12 cellular contexts compared by ENCODE assay signal in genomic region chr17:81251943-81252301, GRCh38. TPM values are rescaled to one million over a fixed set of nuclear protein-coding genes. Genes with fewer than 3 reads are reported as not detected.
DNase-seq lines count a peak whose midpoint lies in the region; ATAC-seq, FAIRE-seq and TF ChIP-seq lines count a peak whose summit lies in the region.
"Had no signal": no experiment of that assay in that cellular context is flagged by ENCODE, and none has a peak within 500 bp of the region (broad histone marks: within the 10 kb centered on the region; RNA-seq: fewer than 3 reads in every experiment).

No MANE protein-coding gene starts in this region.

- no peak overlapping the region for H2BK5ac ChIP-seq in trophoblast cell (ENCODE audit: low read depth, low read length, poor library complexity)

- H2BK12ac ChIP-seq in trophoblast cell (ENCODE audit: low read length): no peak overlapping the region

- no peak overlapping the region for H3K18ac ChIP-seq in trophoblast cell (ENCODE audit: low read length)

- no peak overlapping the region for H3K4me2 ChIP-seq in trophoblast cell (ENCODE audit: low read length)

- no peak overlapping the region for H3K27ac ChIP-seq in HEK293 (ENCODE audit: extremely low read depth, low read depth, low read length)
- no peak overlapping the region for H3K27ac ChIP-seq in kidney (ENCODE audit: low read depth in 2 of 2, low read length in 2 of 2)
- H3K27ac ChIP-seq in trophoblast cell (ENCODE audit: low read depth, low read length): no peak overlapping the region
- no peak overlapping the region for H3K27ac ChIP-seq in effector memory CD4-positive, alpha-beta T cell (ENCODE audit: insufficient read depth, low read length, poor library complexity, severe bottlenecking)

- no peak for TF ChIP-seq CTCF in BE2C (IDR thresholded peaks at IDR 0.05; ENCODE audit: low read depth, low read length)
- no peak for TF ChIP-seq CTCF in HEK293 (tag by site-specific recombination; IDR thresholded peaks at IDR 0.05)
- TF ChIP-seq CTCF in kidney (IDR thresholded peaks at IDR 0.05; ENCODE audit: borderline replicate concordance, extremely low read depth, insufficient read depth): no peak

- intact Hi-C loops in kidney (cut with DNase I): loop anchor here (10.0 kb wide), 1 partner anchor 233 kb away; no protein-coding TSS in a partner anchor

- ATAC-seq in GM19351 (IDR thresholded peaks at IDR 0.05; ENCODE audit: unreplicated experiment) (no peak), GM19023 (IDR thresholded peaks at IDR 0.05; ENCODE audit: unreplicated experiment) (no peak)
- ATAC-seq: stimulated activated effector memory CD8-positive, alpha-beta T cell treated with anti-CD3 and anti-CD28 coated beads, Interleukin-12 subunit alpha, Interleukin-12 subunit beta, amount 100 ng/mL, for 72 hours had no signal

- no peaks in the 10 kb centered on the region for H3K36me3 ChIP-seq in BE2C
- peaks cover 0 to 46% of the 10 kb centered on the region in 2 experiments; a peak in 2 of 3 replicates for H3K36me3 ChIP-seq in HEK293 (ENCODE audit: control insufficient read depth in 2 of 2, insufficient read depth in 1 of 2, low read length in 2 of 2)
- peaks cover 4 to 13% of the 10 kb centered on the region in 2 donors for H3K36me3 ChIP-seq in kidney (ENCODE audit: control insufficient read depth in 1 of 2, insufficient read depth in 2 of 2, low read length in 2 of 2)
- peaks cover 29 to 45% of the 10 kb centered on the region in 2 experiments for H3K36me3 ChIP-seq in trophoblast cell (ENCODE audit: control insufficient read depth in 1 of 2, insufficient read depth in 2 of 2, low read length in 2 of 2)
- H3K36me3 ChIP-seq in effector memory CD4-positive, alpha-beta T cell (ENCODE audit: control insufficient read depth, insufficient read depth, low read length): peaks cover 47% of the 10 kb centered on the region

- H3K27me3 ChIP-seq in BE2C: no peaks in the 10 kb centered on the region
- no peaks in the 10 kb centered on the region for H3K27me3 ChIP-seq in trophoblast cell (ENCODE audit: insufficient read depth, low read length)
- no peaks in the 10 kb centered on the region for H3K27me3 ChIP-seq in effector memory CD4-positive, alpha-beta T cell (replicated peaks; ENCODE audit: control insufficient read depth, insufficient read depth, low read length, poor library complexity, severe bottlenecking)

- peaks cover 31% of the 10 kb centered on the region for H3K4me1 ChIP-seq in BE2C
- H3K4me1 ChIP-seq in HEK293 (ENCODE audit: control insufficient read depth, insufficient read depth, low read length): peaks cover 4% of the 10 kb centered on the region; the same call in 1 of the 2 replicates
- H3K4me1 ChIP-seq in kidney (ENCODE audit: control insufficient read depth in 1 of 2, insufficient read depth in 1 of 2, low read depth in 1 of 2, low read length in 2 of 2): peaks cover 12 to 17% of the 10 kb centered on the region in 2 donors
- H3K4me1 ChIP-seq in trophoblast cell (ENCODE audit: control insufficient read depth in 1 of 2, insufficient read depth in 2 of 2, low read length in 2 of 2): peaks cover 0 to 2% of the 10 kb centered on the region in 2 experiments
- no peaks in the 10 kb centered on the region for H3K4me1 ChIP-seq in effector memory CD4-positive, alpha-beta T cell (ENCODE audit: control insufficient read depth, insufficient read depth, low read length, poor library complexity, severe bottlenecking)

- no peaks in the 10 kb centered on the region for H3K9me3 ChIP-seq in BE2C
- H3K9me3 ChIP-seq in HEK293 (ENCODE audit: control insufficient read depth, insufficient read depth, low read depth, low read length): no peaks in the 10 kb centered on the region
- H3K9me3 ChIP-seq in kidney (ENCODE audit: control insufficient read depth in 1 of 2, low read length in 2 of 2): no peaks in the 10 kb centered on the region
- peaks cover 6% of the 10 kb centered on the region for H3K9me3 ChIP-seq in trophoblast cell (ENCODE audit: insufficient read depth, low read depth, low read length)
- no peaks in the 10 kb centered on the region for H3K9me3 ChIP-seq in effector memory CD4-positive, alpha-beta T cell (ENCODE audit: control insufficient read depth, low read length)

- H3K4me3 ChIP-seq in BE2C (ENCODE audit: low read depth, low read length) (no peak overlapping the region), HEK293 (ENCODE audit: low read depth, low read length) (no peak overlapping the region), kidney (ENCODE audit: low read length in 2 of 2) (no peak overlapping the region), trophoblast cell (ENCODE audit: low read depth, low read length) (no peak overlapping the region)
- H3K4me3 ChIP-seq in effector memory CD4-positive, alpha-beta T cell (ENCODE audit: insufficient read depth, low read depth, low read length, poor library complexity, severe bottlenecking): no peak overlapping the region

- no peaks in the 10 kb centered on the region for H3K79me1 ChIP-seq in trophoblast cell (ENCODE audit: low read length)

- H2BK120ac ChIP-seq in trophoblast cell (ENCODE audit: insufficient read depth, low read length, poor library complexity): no peak overlapping the region

- no peak overlapping the region for H2AK5ac ChIP-seq in trophoblast cell (ENCODE audit: low read length)

- no peak overlapping the region for H3K23ac ChIP-seq in trophoblast cell (ENCODE audit: low read length)

- no peak overlapping the region for H4K12ac ChIP-seq in trophoblast cell (ENCODE audit: low read depth, low read length)

- DNase-seq in BE2C (peak; percentile 84), SK-N-DZ (ENCODE audit: low spot score) (peak; percentile 85), kidney (peak; percentile 73), trophoblast cell (no peak)
- DNase-seq in effector memory CD4-positive, alpha-beta T cell: no peak
- DNase-seq: activated CD4-positive, CD25-positive, alpha-beta regulatory T cell treated with anti-CD3 and anti-CD28 coated beads, Interleukin-2, amount 50 U/mL, for 72 hours; stimulated activated CD4-positive, alpha-beta T cell treated with anti-CD3 and anti-CD28 coated beads, Interleukin-1b, Interleukin-23, amount 100 ng/mL, for 48 hours; T-helper 1 cell had no signal

- FAIRE-seq in kidney (lab: Jason Lieb, UNC): no peak

- CTCF ChIA-PET in HEK293 (lab: Yijun Ruan, JAX): interaction anchor here (0.8 to 2.6 kb wide), 4 partner anchors 34 to 349 kb away, joined by 3 to 10 read pairs (median 6); no protein-coding TSS in a partner anchor

- H4K8ac ChIP-seq in trophoblast cell (ENCODE audit: low read depth, low read length): no peak overlapping the region

- no peak overlapping the region for H3K4ac ChIP-seq in trophoblast cell (ENCODE audit: low read depth, low read length)

- H4K91ac ChIP-seq in trophoblast cell (ENCODE audit: low read depth, low read length): no peak overlapping the region

- POLR2A ChIA-PET in HEK293 (lab: Yijun Ruan, JAX): no interaction called here

- no peaks in the 10 kb centered on the region for H3K79me2 ChIP-seq in trophoblast cell (ENCODE audit: control insufficient read depth, insufficient read depth, low read length, poor library complexity)

- no peak overlapping the region for H3K14ac ChIP-seq in trophoblast cell (ENCODE audit: low read length)

- WGBS in trophoblast cell (ENCODE audit: extremely low coverage, insufficient coverage, insufficient read length): no CpG with 5 or more reads among the region's 18 CpGs

- H2AFZ ChIP-seq in trophoblast cell (ENCODE audit: insufficient read depth, low read length, poor library complexity): no peak overlapping the region

- H3K9ac ChIP-seq in kidney (ENCODE audit: low read length in 2 of 2) (no peak overlapping the region), trophoblast cell (ENCODE audit: low read length) (no peak overlapping the region)

TF ChIP-seq in HEK293, 187 proteins besides CTCF, POLR2A, EP300 and RAD21 (continues in another document):
- no peak for TF ChIP-seq ZNF704 (tag by site-specific recombination; IDR thresholded peaks at IDR 0.05)
- TF ChIP-seq ZNF585B (tag by site-specific recombination; IDR thresholded peaks at IDR 0.05): no peak
- TF ChIP-seq ZNF10 (tag by site-specific recombination; IDR thresholded peaks at IDR 0.05): peak; percentile 30; the same call in 1 of the 2 replicates

RNA-seq across cellular contexts. Expression of gene NDUFAF8, which starts 12.8 kb away (rescaled TPM):
- polyA plus RNA-seq in BE2C (2012; ENCODE audit: insufficient read depth, insufficient read length, low read depth): 287 TPM
- polyA plus RNA-seq in SK-N-DZ (2014; cell fraction: cytosol; rRNA removed): 58.7 and 69.4 TPM in 2 replicates
- polyA plus RNA-seq in SK-N-DZ (2014; cell fraction: nucleus; rRNA removed): 92.5 and 97.0 TPM in 2 replicates
- 38.6 TPM for total RNA-seq in kidney
- polyA plus RNA-seq in kidney (ENCODE audit: insufficient read depth, low read depth, low replicate concordance): 134 TPM
- polyA plus RNA-seq in trophoblast cell (2013): 85.8 and 86.1 TPM in 2 replicates

RNA-seq across cellular contexts. Expression of gene TEPSIN, which starts 13.1 kb away (rescaled TPM):
- 43.8 TPM for polyA plus RNA-seq in BE2C (2012; ENCODE audit: insufficient read depth, insufficient read length, low read depth)
- polyA plus RNA-seq in SK-N-DZ (2014; cell fraction: cytosol; rRNA removed): 26.7 and 42.5 TPM in 2 replicates
- polyA plus RNA-seq in SK-N-DZ (2014; cell fraction: nucleus; rRNA removed): 321 and 355 TPM in 2 replicates
- total RNA-seq in kidney: 42.8 TPM
- polyA plus RNA-seq in kidney (ENCODE audit: insufficient read depth, low read depth, low replicate concordance): 13.9 TPM
- polyA plus RNA-seq in trophoblast cell (2013): 17.9 and 18.0 TPM in 2 replicates

RNA-seq across cellular contexts. Expression of gene CEP131, which starts 29.2 kb away (rescaled TPM):
- 25.5 TPM for polyA plus RNA-seq in BE2C (2012; ENCODE audit: insufficient read depth, insufficient read length, low read depth)
- 21.0 and 35.3 TPM in 2 replicates for polyA plus RNA-seq in SK-N-DZ (2014; cell fraction: cytosol; rRNA removed)
- 115 and 119 TPM in 2 replicates for polyA plus RNA-seq in SK-N-DZ (2014; cell fraction: nucleus; rRNA removed)
- total RNA-seq in kidney: 7.5 TPM
- polyA plus RNA-seq in kidney (ENCODE audit: insufficient read depth, low read depth, low replicate concordance): 6.9 TPM
- 6.3 TPM in 2 replicates for polyA plus RNA-seq in trophoblast cell (2013)

RNA-seq across cellular contexts. Expression of gene SLC38A10, which starts 43.2 kb away (rescaled TPM):
- 41.2 TPM for polyA plus RNA-seq in BE2C (2012; ENCODE audit: insufficient read depth, insufficient read length, low read depth)
- polyA plus RNA-seq in SK-N-DZ (2014; cell fraction: cytosol; rRNA removed): 37.0 and 51.8 TPM in 2 replicates
- 68.3 and 105 TPM in 2 replicates for polyA plus RNA-seq in SK-N-DZ (2014; cell fraction: nucleus; rRNA removed)
- total RNA-seq in kidney: 89.7 TPM
- polyA plus RNA-seq in kidney (ENCODE audit: insufficient read depth, low read depth, low replicate concordance): 72.7 TPM
- polyA plus RNA-seq in trophoblast cell (2013): 35.9 and 39.2 TPM in 2 replicates

Comparison
In these comparisons a context has a peak if more than half of its experiments do, and no peak if none do; other contexts are left out.
1. DNase-seq: peak in BE2C (single experiment), SK-N-DZ (single experiment) and kidney (single experiment); none in trophoblast cell (0 of 2) and effector memory CD4-positive, alpha-beta T cell (0 of 3).